Comparison of ENCODE assay signal across 8 cellular contexts in genomic region chr6:35415065-35415880, GRCh38. TPM values are rescaled to one million over a fixed set of nuclear protein-coding genes. Genes with fewer than 3 reads are reported as not detected.
DNase-seq lines count a peak whose midpoint lies in the region; TF ChIP-seq lines count a peak whose summit lies in the region.

No MANE protein-coding gene starts in this region.

- H2BK5ac ChIP-seq in H9 (ENCODE audit: insufficient read length, low read length) = no peak overlapping the region

- H4K5ac ChIP-seq in H9 (ENCODE audit: insufficient read length, low read depth, low read length) = no peak overlapping the region

- H2BK12ac ChIP-seq in H9 (ENCODE audit: insufficient read length, low read depth, low read length) = no peak overlapping the region

- peak; percentile 66 for DNase-seq in AG09319 (ENCODE audit: extremely low read depth, low read depth)
- DNase-seq in H9 = peak; percentile 72
- peak; percentile 30 for DNase-seq in NCI-H460 (ENCODE audit: extremely low read depth, low read depth)
- DNase-seq in glutamatergic neuron = peak; percentile 60
- peak; percentile 73 to 98 (median 87) for DNase-seq in posterior cingulate gyrus
- DNase-seq in NK-92 (lab: John Stamatoyannopoulos, UW; ENCODE audit: unreplicated experiment) = no peak
- DNase-seq in activated T-cell treated with anti-CD3 and anti-CD28 coated beads, Interleukin-2, amount 50 U/mL, for 1 hour = no peak

- no peak overlapping the region for H3K4me2 ChIP-seq in H9 (ENCODE audit: insufficient read depth, insufficient read length, low read length)

- H3T11ph ChIP-seq in H9 (ENCODE audit: low read length) = no peak overlapping the region

- no peaks in the 10 kb centered on the region for H3K23me2 ChIP-seq in H9 (ENCODE audit: insufficient read length, low read depth, low read length, poor library complexity, severe bottlenecking)

- TF ChIP-seq CTCF in AG09319 (IDR thresholded peaks at IDR 0.05; ENCODE audit: low read depth, low read length) (peak; percentile 78), H9 (conservative IDR thresholded peaks at IDR 0.05) (peak; percentile 72), glutamatergic neuron (IDR thresholded peaks at IDR 0.05; ENCODE audit: partially characterized antibody, unreplicated experiment) (peak; percentile 28)

- intact Hi-C loops in posterior cingulate gyrus (cut with DNase I) = loop anchor here (1.0 to 5.0 kb wide), 2 partner anchors 52 to 73 kb away; partner anchors contain the start of genes PPARD and RPL10A

- H2AFZ ChIP-seq in H9 (ENCODE audit: low read length) = no peak overlapping the region

- no peak overlapping the region for H4K8ac ChIP-seq in H9 (replicated peaks; ENCODE audit: insufficient read length, low read depth, low read length)

- no peak overlapping the region for H3K27ac ChIP-seq in H9 (ENCODE audit: insufficient read length, low read depth, low read length)

- no peak overlapping the region for H2AK5ac ChIP-seq in H9 (ENCODE audit: insufficient read length, low read length)

- H3K27me3 ChIP-seq in H9 (ENCODE audit: insufficient read depth, low read length) = no peaks in the 10 kb centered on the region

- H3K23ac ChIP-seq in H9 (ENCODE audit: insufficient read length, low read depth, low read length) = no peak overlapping the region

- no peak overlapping the region for H4K91ac ChIP-seq in H9 (ENCODE audit: insufficient read length, low read depth, low read length)

- H3K4me1 ChIP-seq in H9 (ENCODE audit: insufficient read depth, low read length) = peaks cover 10% of the 10 kb centered on the region; the same call in 1 of the 2 replicates

- H3K4ac ChIP-seq in H9 (ENCODE audit: low read depth, low read length) = no peak overlapping the region

- no peaks in the 10 kb centered on the region for H3K27me3 Mint-ChIP-seq in H9 (ENCODE audit: low read depth)
- no peaks in the 10 kb centered on the region for H3K27me3 Mint-ChIP-seq in activated naive CD4-positive, alpha-beta T cell treated with anti-CD3 and anti-CD28 coated beads, Interleukin-2, amount 50 U/mL, for 24 hours
- peaks cover 3% of the 10 kb centered on the region for H3K27me3 Mint-ChIP-seq in glutamatergic neuron (ENCODE audit: unreplicated experiment)

- H3K9me3 Mint-ChIP-seq in H9 (no peaks in the 10 kb centered on the region), glutamatergic neuron (ENCODE audit: unreplicated experiment) (no peaks in the 10 kb centered on the region)
- no peaks in the 10 kb centered on the region for H3K9me3 Mint-ChIP-seq in activated naive CD4-positive, alpha-beta T cell treated with anti-CD3 and anti-CD28 coated beads, Interleukin-2, amount 50 U/mL, for 24 hours

- H3K36me3 Mint-ChIP-seq in H9 (ENCODE audit: insufficient read depth in 1 of 3, low read depth in 3 of 3) = peaks cover 2 to 11% (median 7%) of the 10 kb centered on the region in 3 experiments; a peak in 6 of 7 replicates
- H3K36me3 Mint-ChIP-seq in activated naive CD4-positive, alpha-beta T cell treated with anti-CD3 and anti-CD28 coated beads, Interleukin-2, amount 50 U/mL, for 24 hours = peaks cover 2% of the 10 kb centered on the region
- H3K36me3 Mint-ChIP-seq in glutamatergic neuron (ENCODE audit: unreplicated experiment) = peaks cover 6% of the 10 kb centered on the region

- no peaks in the 10 kb centered on the region for H3K9me3 ChIP-seq in H9 (ENCODE audit: control insufficient read depth, low read depth, low read length)

- no CpG with 5 or more reads among the region's 7 CpGs for WGBS in H9 (ENCODE audit: extremely low coverage, insufficient read length, low lambda C conversion rate)

- no peaks in the 10 kb centered on the region for H4K20me1 ChIP-seq in H9 (ENCODE audit: control insufficient read depth, insufficient read depth, insufficient read length)

- H3K56ac ChIP-seq in H9 (ENCODE audit: insufficient read length, low read depth, low read length) = no peak overlapping the region

- H2BK120ac ChIP-seq in H9 (ENCODE audit: low read depth, low read length, poor library complexity, severe bottlenecking) = no peak overlapping the region

- no peaks in the 10 kb centered on the region for H3K79me2 ChIP-seq in H9 (ENCODE audit: insufficient read depth, low read length)

- H2BK20ac ChIP-seq in H9 (ENCODE audit: low read depth, low read length, poor library complexity, severe bottlenecking) = no peak overlapping the region

- H3K18ac ChIP-seq in H9 (ENCODE audit: insufficient read length, low read depth, low read length) = no peak overlapping the region

- no peak overlapping the region for H2BK15ac ChIP-seq in H9 (ENCODE audit: low read depth, low read length)

- peaks cover 21 to 22% of the 10 kb centered on the region in 2 experiments for H3K4me1 Mint-ChIP-seq in H9
- peaks cover 55% of the 10 kb centered on the region for H3K4me1 Mint-ChIP-seq in activated naive CD4-positive, alpha-beta T cell treated with anti-CD3 and anti-CD28 coated beads, Interleukin-2, amount 50 U/mL, for 24 hours
- H3K4me1 Mint-ChIP-seq in glutamatergic neuron (ENCODE audit: low read depth, unreplicated experiment) = peaks cover 5% of the 10 kb centered on the region

- H3K79me1 ChIP-seq in H9 (ENCODE audit: insufficient read depth, low read depth, low read length, poor library complexity, severe bottlenecking) = no peaks in the 10 kb centered on the region

- H3K9ac ChIP-seq in H9 (ENCODE audit: extremely low read depth, insufficient read length, low read length) = no peak overlapping the region

- peak overlapping the region in 2 of 3 experiments; percentile 29 to 57; a peak in 4 of 7 replicates for H3K27ac Mint-ChIP-seq in H9
- H3K27ac Mint-ChIP-seq in activated naive CD4-positive, alpha-beta T cell treated with anti-CD3 and anti-CD28 coated beads, Interleukin-2, amount 50 U/mL, for 24 hours = peak overlapping the region; percentile 46
- no peak overlapping the region for H3K27ac Mint-ChIP-seq in glutamatergic neuron (ENCODE audit: unreplicated experiment)

- no peak overlapping the region for H3K14ac ChIP-seq in H9 (ENCODE audit: insufficient read depth, low read length)

- H3K4me3 Mint-ChIP-seq in H9 (no peak overlapping the region), glutamatergic neuron (ENCODE audit: unreplicated experiment) (no peak overlapping the region)
- H3K4me3 Mint-ChIP-seq in activated naive CD4-positive, alpha-beta T cell treated with anti-CD3 and anti-CD28 coated beads, Interleukin-2, amount 50 U/mL, for 24 hours = no peak overlapping the region

RNA-seq across cellular contexts. Expression of gene FANCE, which starts 36.9 kb away (rescaled TPM):
- total RNA-seq in H9 (2021) (8.4 and 10.9 TPM in 2 replicates), glutamatergic neuron (ENCODE audit: unreplicated experiment) (33.4 TPM)
- total RNA-seq in NCI-H460 (2014; rRNA removed; shearing (Covaris generic)) = 4.7 and 5.1 TPM in 2 replicates
- 13.0 and 16.9 TPM in 2 replicates for polyA plus RNA-seq in NCI-H460 (2014; cell fraction: nucleus; rRNA removed)

RNA-seq across cellular contexts. Expression of gene RPL10A, which starts 52.9 kb away (rescaled TPM):
- total RNA-seq in H9 (2021) (1,826 and 1,830 TPM in 2 replicates), glutamatergic neuron (ENCODE audit: unreplicated experiment) (690 TPM)
- total RNA-seq in NCI-H460 (2014; rRNA removed; shearing (Covaris generic)) = 2,150 and 2,255 TPM in 2 replicates
- polyA plus RNA-seq in NCI-H460 (2014; cell fraction: nucleus; rRNA removed) = 1,220 and 1,850 TPM in 2 replicates

Comparison
In these comparisons a context has a peak if more than half of its experiments do, and no peak if none do; other contexts are left out.
1. DNase-seq: peak in AG09319 (single experiment), H9 (single experiment), NCI-H460 (single experiment), glutamatergic neuron (single experiment) and posterior cingulate gyrus (10 of 10); none in NK-92 (single experiment) and activated T-cell treated with anti-CD3 and anti-CD28 coated beads, Interleukin-2, amount 50 U/mL, for 1 hour (single experiment).
2. CTCF ChIP-seq: peak in every context shown above with its lines; median percentile 78 in AG09319; 72 in H9; 28 in glutamatergic neuron.